In the genomic region with DNA sequence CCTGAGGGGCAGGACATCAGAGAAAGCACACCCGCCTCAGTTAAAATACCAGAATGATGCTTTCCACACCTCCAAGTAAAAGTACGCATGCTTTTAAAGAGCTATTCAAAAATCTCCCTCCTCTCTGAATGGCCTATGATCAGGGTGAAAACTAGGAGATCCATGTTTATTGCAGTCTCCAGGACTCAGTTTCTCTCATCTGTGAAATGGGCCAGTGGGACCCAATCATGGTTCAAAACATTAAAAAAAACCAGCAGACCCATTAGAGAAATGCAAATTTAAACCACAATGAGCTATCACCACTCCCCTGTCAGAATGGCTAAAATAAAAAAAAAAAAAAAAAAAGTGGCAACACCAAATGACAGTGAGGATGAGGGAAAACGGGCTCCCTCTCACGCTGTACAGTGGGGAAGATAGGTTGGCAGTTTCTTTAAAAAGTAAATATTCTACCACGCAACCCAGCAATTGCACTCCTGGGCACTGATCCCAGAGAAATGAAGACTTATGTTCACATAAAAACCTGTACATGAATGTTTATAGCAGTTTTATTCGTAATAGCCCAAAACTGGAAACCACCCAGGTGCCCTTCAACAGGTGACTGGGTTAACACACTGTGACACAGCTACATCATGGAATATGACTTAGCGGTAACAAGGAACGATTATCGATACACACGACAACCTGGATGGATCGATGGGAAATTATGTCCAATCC, we compare ENCODE assay signal across 16 cellular contexts.
DNase-seq lines count a peak whose midpoint lies in the region; ATAC-seq, FAIRE-seq and TF ChIP-seq lines count a peak whose summit lies in the region.
"Had no signal": no experiment of that assay in that cellular context is flagged by ENCODE, and none has a peak within 500 bp of the region (broad histone marks: within the 10 kb centered on the region; RNA-seq: fewer than 3 reads in every experiment).

No MANE protein-coding gene starts in this region.

- no peak for FAIRE-seq in HepG2 (lab: Jason Lieb, UNC)
- FAIRE-seq: GM18507 had no signal

- H3F3A ChIP-seq in neural progenitor cell (ENCODE audit: low read depth) = peaks cover 3% of the 10 kb centered on the region

- no peak for TF ChIP-seq RAD21 in HepG2 (CRISPR knock-in tag; IDR thresholded peaks at IDR 0.05)

- H3K4me1 Mint-ChIP-seq in neural progenitor cell = peaks cover 82% of the 10 kb centered on the region
- H3K4me1 Mint-ChIP-seq: CD4-positive, CD25-positive, alpha-beta regulatory T cell had no signal

- H3K27me3 ChIP-seq in HepG2 (ENCODE audit: control insufficient read depth in 1 of 2, insufficient read depth in 2 of 2, low read length in 2 of 2) = no peaks in the 10 kb centered on the region; a peak in 1 of 5 replicates
- no peaks in the 10 kb centered on the region for H3K27me3 ChIP-seq in right lobe of liver
- H3K27me3 ChIP-seq in neural progenitor cell = no peaks in the 10 kb centered on the region
- H3K27me3 ChIP-seq: BLaER1 treated with 17β-estradiol and CSF1 and Interleukin-3, amounts not matched to agents 10 nM and 100 nM had no signal

- intact Hi-C loops in HepG2 (cut with micrococcal nuclease; ENCODE audit: unreplicated experiment) (no loop called here), right lobe of liver (cut with DNase I) (no loop called here), left colon (cut with DNase I, micrococcal nuclease) (no loop called here)

- peak overlapping the region; percentile 27 for H3K4me3 Mint-ChIP-seq in neural progenitor cell
- H3K4me3 Mint-ChIP-seq: CD4-positive, CD25-positive, alpha-beta regulatory T cell had no signal

- H3K9ac ChIP-seq in HepG2 (ENCODE audit: insufficient read depth, low read depth, low read length) (no peak overlapping the region), neural progenitor cell (no peak overlapping the region)
- H3K9ac ChIP-seq: BLaER1 treated with 17β-estradiol and CSF1 and Interleukin-3, amounts not matched to agents 10 nM and 100 nM had no signal

- H3K27ac ChIP-seq in HepG2 (ENCODE audit: extremely low read length, insufficient read depth, low read length) (no peak overlapping the region), right lobe of liver (no peak overlapping the region), neural progenitor cell (no peak overlapping the region)
- H3K27ac ChIP-seq: BLaER1 treated with 17β-estradiol and CSF1 and Interleukin-3, amounts not matched to agents 10 nM and 100 nM had no signal

- WGBS in HepG2 (ENCODE audit: low lambda C conversion rate) = 67% methylated on average over 11 of the region's 11 CpGs
- 86% methylated on average over 10 of the region's 11 CpGs for WGBS in right lobe of liver (ENCODE audit: insufficient coverage, low coverage, low lambda C conversion rate, missing lambda C conversion rate)

- H3K79me2 ChIP-seq in HepG2 (ENCODE audit: insufficient read depth, low read length) (no peaks in the 10 kb centered on the region), neural progenitor cell (ENCODE audit: low read depth) (no peaks in the 10 kb centered on the region)

- no TSS peak for BruUV-seq in HepG2 (replicated peaks; lab: Mats Ljungman, UMichigan)

- TF ChIP-seq EP300 in HepG2 (IDR thresholded peaks at IDR 0.05; ENCODE audit: low read depth in 2 of 2, low read length in 2 of 2) = no peak
- TF ChIP-seq EP300 in HepG2 (CRISPR knock-in tag; IDR thresholded peaks at IDR 0.05; ENCODE audit: borderline replicate concordance) = no peak

- POLR2A ChIA-PET in HepG2 (lab: Yijun Ruan, JAX) = no interaction called here

- H3K9me3 Mint-ChIP-seq in neural progenitor cell = no peaks in the 10 kb centered on the region

- H4K20me1 ChIP-seq in HepG2 (ENCODE audit: insufficient read depth, low read length) (no peaks in the 10 kb centered on the region), neural progenitor cell (ENCODE audit: low read depth) (no peaks in the 10 kb centered on the region)
- H4K20me1 ChIP-seq: BLaER1 treated with 17β-estradiol and CSF1 and Interleukin-3, amounts not matched to agents 10 nM and 100 nM had no signal

- no peaks in the 10 kb centered on the region for H3K36me3 Mint-ChIP-seq in neural progenitor cell
- H3K36me3 Mint-ChIP-seq: CD4-positive, CD25-positive, alpha-beta regulatory T cell had no signal

- no peak overlapping the region for H3K4me3 ChIP-seq in HepG2 (replicated peaks in 1 of 3; ENCODE audit: insufficient read depth in 1 of 3, low read depth in 2 of 3, low read length in 3 of 3)
- H3K4me3 ChIP-seq in right lobe of liver = no peak overlapping the region
- H3K4me3 ChIP-seq in neural progenitor cell = no peak overlapping the region
- H3K4me3 ChIP-seq: BLaER1 treated with 17β-estradiol and CSF1 and Interleukin-3, amounts not matched to agents 10 nM and 100 nM had no signal

- H3K27me3 Mint-ChIP-seq in neural progenitor cell (ENCODE audit: insufficient read depth, low read depth) = peaks cover 17% of the 10 kb centered on the region
- H3K27me3 Mint-ChIP-seq: CD4-positive, CD25-positive, alpha-beta regulatory T cell had no signal

- ATAC-seq in HepG2 (no peak), right lobe of liver (no peak), left colon (peak; percentile 61), HG03571 (IDR thresholded peaks at IDR 0.05; ENCODE audit: unreplicated experiment) (no peak), HG03565 (IDR thresholded peaks at IDR 0.05; ENCODE audit: unreplicated experiment) (no peak), GM21360 (IDR thresholded peaks at IDR 0.05; ENCODE audit: unreplicated experiment) (no peak)
- ATAC-seq: HCT116 had no signal

- no peaks in the 10 kb centered on the region for H3K4me1 ChIP-seq in HepG2 (ENCODE audit: insufficient read depth, low read length)
- no peaks in the 10 kb centered on the region for H3K4me1 ChIP-seq in right lobe of liver
- H3K4me1 ChIP-seq in neural progenitor cell = peaks cover 31% of the 10 kb centered on the region

- TF ChIP-seq CTCF in HepG2 (CRISPR knock-in tag; IDR thresholded peaks at IDR 0.05) (no peak), right lobe of liver (IDR thresholded peaks at IDR 0.05) (no peak), neural progenitor cell (IDR thresholded peaks at IDR 0.05) (no peak)

- H3K36me3 ChIP-seq in HepG2 (replicated peaks in 1 of 2; ENCODE audit: control insufficient read depth in 1 of 2, insufficient read depth in 2 of 2, low read length in 2 of 2) (no peaks in the 10 kb centered on the region), right lobe of liver (no peaks in the 10 kb centered on the region), neural progenitor cell (no peaks in the 10 kb centered on the region)
- H3K36me3 ChIP-seq: BLaER1 treated with 17β-estradiol and CSF1 and Interleukin-3, amounts not matched to agents 10 nM and 100 nM had no signal

- H2AFZ ChIP-seq in HepG2 (ENCODE audit: low read length) (no peak overlapping the region), neural progenitor cell (replicated peaks) (no peak overlapping the region)

- no peaks in the 10 kb centered on the region for H3K9me3 ChIP-seq in HepG2 (ENCODE audit: low read length)
- no peaks in the 10 kb centered on the region for H3K9me3 ChIP-seq in right lobe of liver
- H3K9me3 ChIP-seq in neural progenitor cell (ENCODE audit: low read depth) = no peaks in the 10 kb centered on the region

- in situ Hi-C loops in HepG2 (cut with HindIII; ENCODE audit: extremely low pct_ligation_motif_present, low pct_unique_long_range_greater_than_20kb) = no loop called here

- DNase-seq in HepG2 (ENCODE audit: low spot score) (no peak), right lobe of liver (no peak), left colon (no peak), neural progenitor cell (ENCODE audit: low spot score) (no peak), SKM-1 (lab: John Stamatoyannopoulos, UW; ENCODE audit: unreplicated experiment) (no peak)
- DNase-seq: 8988T; CD4-positive, CD25-positive, alpha-beta regulatory T cell; DMS53; GF-D8; GOT3 had no signal

- CTCF ChIA-PET in HepG2 (lab: Yijun Ruan, JAX; ENCODE audit: low intra/inter-chr PET ratio, low total read pairs) = no interaction called here

- TF ChIP-seq POLR2A in HepG2 (IDR thresholded peaks at IDR 0.05; ENCODE audit: insufficient read depth in 1 of 2, low read depth in 2 of 2, low read length in 2 of 2) (no peak), right lobe of liver (IDR thresholded peaks at IDR 0.05) (no peak)

- no peak overlapping the region for H3K4me2 ChIP-seq in HepG2 (ENCODE audit: low read depth, low read length)
- no peak overlapping the region for H3K4me2 ChIP-seq in neural progenitor cell
- H3K4me2 ChIP-seq: BLaER1 treated with 17β-estradiol and CSF1 and Interleukin-3, amounts not matched to agents 10 nM and 100 nM had no signal

- H3K27ac Mint-ChIP-seq in neural progenitor cell = peak overlapping the region; percentile 78
- H3K27ac Mint-ChIP-seq: CD4-positive, CD25-positive, alpha-beta regulatory T cell had no signal

TF ChIP-seq in HepG2, 621 proteins besides CTCF, POLR2A, EP300 and RAD21:
- no peak for TF ChIP-seq TCF7L2 (IDR thresholded peaks at IDR 0.05; ENCODE audit: low read depth, low read length)
- TF ChIP-seq ZNF629 (CRISPR knock-in tag; conservative IDR thresholded peaks at IDR 0.05) = peak; percentile 44
